ENCODE assay signal across 13 cellular contexts in genomic region chr2:27681844-27682243, GRCh38. TPM values are rescaled to one million over a fixed set of nuclear protein-coding genes. Genes with fewer than 3 reads are reported as not detected.
DNase-seq lines count a peak whose midpoint lies in the region; ATAC-seq and TF ChIP-seq lines count a peak whose summit lies in the region.
"Had no signal": no experiment of that assay in that cellular context is flagged by ENCODE, and none has a peak within 500 bp of the region (broad histone marks: within the 10 kb centered on the region; RNA-seq: fewer than 3 reads in every experiment).

No MANE protein-coding gene starts in this region.

- peak overlapping the region; percentile 93 for H3K27ac ChIP-seq in foreskin keratinocyte
- peak overlapping the region; percentile 88 to 95 for H3K27ac ChIP-seq in thoracic aorta
- no peak overlapping the region for H3K27ac ChIP-seq in neural progenitor cell
- H3K27ac ChIP-seq: neutrophil had no signal

- H3K9me3 Mint-ChIP-seq in activated T-cell treated with anti-CD3 and anti-CD28 coated beads, Interleukin-2, amount 50 U/mL, for 24 hours = no peaks in the 10 kb centered on the region
- no peaks in the 10 kb centered on the region for H3K9me3 Mint-ChIP-seq in neural progenitor cell

- H3K4me1 Mint-ChIP-seq in activated T-cell treated with anti-CD3 and anti-CD28 coated beads, Interleukin-2, amount 50 U/mL, for 24 hours (ENCODE audit: low read depth) = peaks cover 47% of the 10 kb centered on the region
- no peaks in the 10 kb centered on the region for H3K4me1 Mint-ChIP-seq in neural progenitor cell

- H4K20me1 ChIP-seq in neural progenitor cell (ENCODE audit: low read depth) = no peaks in the 10 kb centered on the region

- H3K4me2 ChIP-seq in neural progenitor cell = no peak overlapping the region

- no peaks in the 10 kb centered on the region for H3K27me3 Mint-ChIP-seq in activated T-cell treated with anti-CD3 and anti-CD28 coated beads, Interleukin-2, amount 50 U/mL, for 24 hours
- H3K27me3 Mint-ChIP-seq in neural progenitor cell (ENCODE audit: insufficient read depth, low read depth) = no peaks in the 10 kb centered on the region

- H3K9ac ChIP-seq in adipocyte (ENCODE audit: low read length) (peak overlapping the region; percentile 77), neural progenitor cell (no peak overlapping the region)

- H2AFZ ChIP-seq in neural progenitor cell (replicated peaks) = no peak overlapping the region

- H3K36me3 Mint-ChIP-seq in activated T-cell treated with anti-CD3 and anti-CD28 coated beads, Interleukin-2, amount 50 U/mL, for 24 hours (ENCODE audit: low read depth) = peaks cover 79% of the 10 kb centered on the region
- H3K36me3 Mint-ChIP-seq in neural progenitor cell = peaks cover 12% of the 10 kb centered on the region

- in situ Hi-C loops in HAP-1 (cut with MboI; ENCODE audit: low sequenced_read_pairs) = no loop called here

- H3K9me3 ChIP-seq in adipocyte (ENCODE audit: control insufficient read depth, low read length) (no peaks in the 10 kb centered on the region), thoracic aorta (no peaks in the 10 kb centered on the region), HAP-1 (no peaks in the 10 kb centered on the region), neural progenitor cell (ENCODE audit: low read depth) (no peaks in the 10 kb centered on the region)
- H3K9me3 ChIP-seq: heart left ventricle, neutrophil had no signal

- ATAC-seq in foreskin keratinocyte (peak; percentile 18), thoracic aorta (ENCODE audit: insufficient number of reproducible peaks, low FRiP score, low read depth) (no peak)
- ATAC-seq: Panc1 had no signal

- H3K4me1 ChIP-seq in adipocyte (ENCODE audit: control insufficient read depth, insufficient read depth, low read length) = peaks cover 30% of the 10 kb centered on the region
- H3K4me1 ChIP-seq in foreskin keratinocyte = peaks cover 9% of the 10 kb centered on the region
- H3K4me1 ChIP-seq in thoracic aorta (ENCODE audit: control insufficient read depth in 1 of 2, low read depth in 2 of 2) = peaks cover 17 to 28% of the 10 kb centered on the region in 2 donors
- H3K4me1 ChIP-seq in HAP-1 = peaks cover 3% of the 10 kb centered on the region; the same call in 1 of the 2 replicates
- no peaks in the 10 kb centered on the region for H3K4me1 ChIP-seq in neural progenitor cell

- H3K27ac Mint-ChIP-seq in activated T-cell treated with anti-CD3 and anti-CD28 coated beads, Interleukin-2, amount 50 U/mL, for 24 hours = peak overlapping the region; percentile 95
- H3K27ac Mint-ChIP-seq in neural progenitor cell = no peak overlapping the region

- H3K4me3 ChIP-seq in adipocyte (ENCODE audit: low read length) (peak overlapping the region; percentile 56), thoracic aorta (no peak overlapping the region), HAP-1 (no peak overlapping the region), neural progenitor cell (no peak overlapping the region)
- H3K4me3 ChIP-seq: heart left ventricle had no signal

- no peaks in the 10 kb centered on the region for H3K79me2 ChIP-seq in neural progenitor cell (ENCODE audit: low read depth)

- H3F3A ChIP-seq in neural progenitor cell (ENCODE audit: low read depth) = no peaks in the 10 kb centered on the region

- no peak for TF ChIP-seq CTCF in foreskin keratinocyte (conservative IDR thresholded peaks at IDR 0.05)
- no peak for TF ChIP-seq CTCF in thoracic aorta (IDR thresholded peaks at IDR 0.05)
- TF ChIP-seq CTCF in neural progenitor cell (IDR thresholded peaks at IDR 0.05) = no peak

- peaks cover 59% of the 10 kb centered on the region for H3K36me3 ChIP-seq in adipocyte (ENCODE audit: control insufficient read depth, insufficient read depth, low read length, severe bottlenecking)
- H3K36me3 ChIP-seq in thoracic aorta = peaks cover 31% of the 10 kb centered on the region
- peaks cover 40% of the 10 kb centered on the region for H3K36me3 ChIP-seq in HAP-1 (replicated peaks)
- H3K36me3 ChIP-seq in neural progenitor cell = peaks cover 7% of the 10 kb centered on the region

- DNase-seq in activated T-cell treated with anti-CD3 and anti-CD28 coated beads, Interleukin-2, amount 50 U/mL, for 24 hours = no peak
- DNase-seq in activated T-cell treated with anti-CD3 and anti-CD28 coated beads, Interleukin-2, amount 50 U/mL, for 1 hour = no peak
- peak; percentile 39 for DNase-seq in adipocyte (ENCODE audit: low read depth)
- DNase-seq in foreskin keratinocyte = no peak
- DNase-seq in thoracic aorta (ENCODE audit: low spot score) = no peak
- no peak for DNase-seq in HAP-1 (ENCODE audit: low spot score in 2 of 2)
- no peak for DNase-seq in neural progenitor cell (ENCODE audit: low spot score)
- DNase-seq in stimulated activated CD4-positive, alpha-beta T cell treated with anti-CD3 and anti-CD28 coated beads, Interleukin-15, amount 100 ng/mL, for 24 hours = no peak
- DNase-seq: activated CD8-positive, alpha-beta memory T cell treated with anti-CD3 and anti-CD28 coated beads, Interleukin-2, amount 50 U/mL, for 4 hours; C1 segment of cervical spinal cord; heart left ventricle had no signal

- H3K27me3 ChIP-seq in adipocyte (replicated peaks; ENCODE audit: control insufficient read depth, insufficient read depth, low read length) = no peaks in the 10 kb centered on the region
- H3K27me3 ChIP-seq in foreskin keratinocyte = no peaks in the 10 kb centered on the region
- H3K27me3 ChIP-seq in thoracic aorta (replicated peaks; ENCODE audit: insufficient read depth) = no peaks in the 10 kb centered on the region
- H3K27me3 ChIP-seq in HAP-1 (ENCODE audit: low read depth) = no peaks in the 10 kb centered on the region
- H3K27me3 ChIP-seq in neural progenitor cell = no peaks in the 10 kb centered on the region
- H3K27me3 ChIP-seq: heart left ventricle, neutrophil had no signal

- peak overlapping the region; percentile 41 for H3K4me3 Mint-ChIP-seq in activated T-cell treated with anti-CD3 and anti-CD28 coated beads, Interleukin-2, amount 50 U/mL, for 24 hours
- H3K4me3 Mint-ChIP-seq in neural progenitor cell = no peak overlapping the region

RNA-seq across cellular contexts. Expression of gene SLC4A1AP, which starts 18.2 kb away (rescaled TPM):
- total RNA-seq in foreskin keratinocyte (27.1 and 29.9 TPM in 2 replicates), thoracic aorta (10 to 100 TPM; 19.8 to 23.7 TPM), neural progenitor cell (ENCODE audit: low replicate concordance) (24.9 and 32.2 TPM in 2 replicates)
- polyA plus RNA-seq in foreskin keratinocyte = 15.2 and 17.8 TPM in 2 replicates

RNA-seq across cellular contexts. Expression of gene SUPT7L, which starts 18.4 kb away (rescaled TPM):
- total RNA-seq in foreskin keratinocyte (24.6 and 25.8 TPM in 2 replicates), thoracic aorta (10 to 100 TPM; 30.3 to 34.4 TPM), neural progenitor cell (ENCODE audit: low replicate concordance) (35.7 and 43.5 TPM in 2 replicates)
- polyA plus RNA-seq in foreskin keratinocyte = 18.5 and 19.7 TPM in 2 replicates

RNA-seq across cellular contexts. Expression of gene GPN1, which starts 53.0 kb away (rescaled TPM):
- 58.9 and 61.4 TPM in 2 replicates for total RNA-seq in foreskin keratinocyte
- 49.6 and 56.4 TPM in 2 replicates for polyA plus RNA-seq in foreskin keratinocyte
- 10 to 100 TPM; 19.0 to 22.3 TPM for total RNA-seq in thoracic aorta
- total RNA-seq in neural progenitor cell (ENCODE audit: low replicate concordance) = 54.9 and 59.2 TPM in 2 replicates

RNA-seq across cellular contexts. Expression of gene CCDC121, which starts 53.0 kb away (rescaled TPM):
- 0.81 and 1.0 TPM in 2 replicates for total RNA-seq in foreskin keratinocyte
- polyA plus RNA-seq in foreskin keratinocyte = 0.26 and 0.46 TPM in 2 replicates
- 1 to 10 TPM; 1.9 to 2.5 TPM for total RNA-seq in thoracic aorta
- 5.1 and 9.2 TPM in 2 replicates for total RNA-seq in neural progenitor cell (ENCODE audit: low replicate concordance)
